Comparison of ENCODE assay signal across 17 cellular contexts in the genomic region with DNA sequence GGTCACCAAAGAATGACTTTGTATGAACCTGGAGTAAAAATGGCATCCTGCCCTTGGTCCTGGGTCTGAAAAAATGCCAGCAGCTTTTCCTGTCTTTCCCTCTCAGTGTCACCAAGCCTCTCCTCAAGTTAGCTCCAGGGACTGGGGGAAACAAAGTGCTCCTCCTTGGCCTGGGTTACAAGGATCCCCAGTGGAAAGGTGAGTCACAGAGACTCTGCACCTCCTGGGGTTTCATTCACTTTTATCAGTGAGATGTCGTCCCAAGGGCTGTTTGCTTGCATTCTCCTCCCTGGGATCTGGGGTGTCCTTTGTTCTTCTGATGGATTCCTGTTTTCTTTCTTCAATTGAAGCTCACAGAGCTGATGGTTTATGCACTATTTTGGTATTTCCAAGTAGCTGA.
"Had no signal": no experiment of that assay in that cellular context is flagged by ENCODE, and none has a peak within 500 bp of the region (broad histone marks: within the 10 kb centered on the region; RNA-seq: fewer than 3 reads in every experiment).

No MANE protein-coding gene starts in this region.

- DNase-seq: activated CD4-positive, alpha-beta T cell treated with anti-CD3 and anti-CD28 coated beads, Interleukin-2, amount 10 ng/mL, durations not matched to agents 7 days and 5 days; activated CD4-positive, CD25-positive, alpha-beta regulatory T cell; activated CD8-positive, alpha-beta memory T cell treated with anti-CD3 and anti-CD28 coated beads for 24 hours; activated gamma-delta T cell treated with Interleukin-2 at 50 U/mL for 16 hours; activated naive CD8-positive, alpha-beta T cell treated with anti-CD3 and anti-CD28 coated beads for 36 hours; amygdala; central memory CD4-positive, alpha-beta T cell; colonic mucosa; hippocampal formation; islet precursor cell; naive B cell; stimulated activated CD4-positive, alpha-beta T cell treated with anti-CD3 and anti-CD28 coated beads, Interleukin-1b, Interleukin-23, amount 100 ng/mL, for 48 hours; stimulated activated naive CD8-positive, alpha-beta T cell treated with anti-CD3 and anti-CD28 coated beads, Interleukin-15, amount 100 ng/mL, for 72 hours; upper lobe of left lung had no signal

- ATAC-seq: stimulated activated naive CD8-positive, alpha-beta T cell treated with anti-CD3 and anti-CD28 coated beads, Interleukin-15, amount 100 ng/mL, for 72 hours had no signal

- H3K9me3 ChIP-seq: colonic mucosa, neutrophil, upper lobe of left lung had no signal

- H3K27ac ChIP-seq: colonic mucosa, esophagus muscularis mucosa, neutrophil, upper lobe of left lung had no signal

- H3K4me3 ChIP-seq: colonic mucosa, esophagus muscularis mucosa, lung, upper lobe of left lung had no signal

- H3K27me3 ChIP-seq: colonic mucosa, esophagus muscularis mucosa, neutrophil, upper lobe of left lung had no signal

- H3K36me3 ChIP-seq: colonic mucosa, esophagus muscularis mucosa, upper lobe of left lung had no signal

- H3K4me1 ChIP-seq: colonic mucosa, esophagus muscularis mucosa, upper lobe of left lung had no signal
